Comparison of ENCODE assay signal across 12 cellular contexts in the genomic region with DNA sequence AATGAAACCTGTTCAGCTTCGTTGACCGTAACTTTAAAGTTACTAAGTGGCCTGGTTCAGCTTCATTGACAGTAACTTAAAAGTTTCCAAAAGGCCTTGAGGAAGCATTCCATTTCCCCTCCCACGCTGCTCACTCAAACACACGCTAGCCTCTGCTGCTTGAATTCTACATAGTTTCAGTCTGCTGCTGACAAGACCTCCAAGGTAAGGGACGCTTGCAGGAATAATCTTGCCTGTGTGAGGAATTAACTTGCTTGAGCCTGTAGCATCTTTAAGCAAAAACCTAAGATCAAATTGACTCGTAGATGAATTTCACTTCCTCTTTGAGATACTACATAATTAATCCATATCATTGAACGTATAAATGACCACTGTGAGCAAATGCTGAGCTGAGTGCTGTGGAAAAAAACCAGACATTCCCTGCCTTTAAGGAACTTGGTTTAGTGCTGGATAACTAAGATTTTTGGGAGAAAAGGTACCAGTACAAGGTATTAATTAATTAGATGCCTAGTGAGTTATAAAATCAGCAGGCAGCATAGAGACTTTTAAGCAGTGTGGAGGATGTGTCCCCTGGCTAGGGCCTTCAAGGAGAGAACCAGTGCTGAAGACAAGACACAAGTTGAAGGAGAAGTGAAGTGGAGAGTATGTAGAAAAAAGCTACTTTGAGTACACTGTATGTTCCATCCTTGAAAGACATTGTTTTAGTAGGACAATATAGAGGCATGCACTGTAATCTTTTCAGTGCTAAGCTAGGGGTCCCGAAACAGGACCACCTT. TPM values are rescaled to one million over a fixed set of nuclear protein-coding genes. Genes with fewer than 3 reads are reported as not detected.
DNase-seq lines count a peak whose midpoint lies in the region; ATAC-seq, FAIRE-seq and TF ChIP-seq lines count a peak whose summit lies in the region.
"Had no signal": no experiment of that assay in that cellular context is flagged by ENCODE, and none has a peak within 500 bp of the region (broad histone marks: within the 10 kb centered on the region; RNA-seq: fewer than 3 reads in every experiment).

No MANE protein-coding gene starts in this region.

- ATAC-seq in GM19324 (IDR thresholded peaks at IDR 0.05; ENCODE audit: low FRiP score, unreplicated experiment) (peak; percentile 51), HG02973 (IDR thresholded peaks at IDR 0.05; ENCODE audit: unreplicated experiment) (peak; percentile 83)

- H3K4me3 Mint-ChIP-seq in CD8-positive, alpha-beta memory T cell = no peak overlapping the region

- peaks cover 7 to 15% (median 10%) of the 10 kb centered on the region in 3 donors for H3K4me1 Mint-ChIP-seq in CD8-positive, alpha-beta memory T cell

- no peaks in the 10 kb centered on the region for H3K27me3 ChIP-seq in bronchial epithelial cell (ENCODE audit: control insufficient read depth, insufficient read depth, low read length)
- no peaks in the 10 kb centered on the region for H3K27me3 ChIP-seq in CD8-positive, alpha-beta memory T cell (ENCODE audit: insufficient read depth, low read length, poor library complexity, severe bottlenecking)

- no peak for FAIRE-seq in bronchial epithelial cell (lab: Jason Lieb, UNC)
- FAIRE-seq: endothelial cell of umbilical vein had no signal

- DNase-seq in bronchial epithelial cell (ENCODE audit: low read depth) = peak; percentile 72
- no peak for DNase-seq in substantia nigra (lab: John Stamatoyannopoulos, UW)
- no peak for DNase-seq in activated CD4-positive, alpha-beta T cell treated with anti-CD3 and anti-CD28 coated beads, Interleukin-2, amount 50 U/mL, for 48 hours
- DNase-seq in H4 (ENCODE audit: low spot score) = no peak
- DNase-seq in CD8-positive, alpha-beta memory T cell = no peak
- no peak for DNase-seq in HK-2 (ENCODE audit: unreplicated experiment)
- DNase-seq: T-helper 2 cell had no signal

- peaks cover 3 to 15% (median 9%) of the 10 kb centered on the region in 3 donors for H3K36me3 Mint-ChIP-seq in CD8-positive, alpha-beta memory T cell

- no peaks in the 10 kb centered on the region for H3K9me3 Mint-ChIP-seq in CD8-positive, alpha-beta memory T cell

- H3K36me3 ChIP-seq in bronchial epithelial cell (ENCODE audit: control insufficient read depth, insufficient read depth, low read length) = peaks cover 1% of the 10 kb centered on the region
- no peaks in the 10 kb centered on the region for H3K36me3 ChIP-seq in CD8-positive, alpha-beta memory T cell (ENCODE audit: insufficient read depth, low read length)

- no peak for TF ChIP-seq CTCF in bronchial epithelial cell (IDR thresholded peaks at IDR 0.05; ENCODE audit: insufficient read depth, low read length, severe bottlenecking)

- CTCF ChIA-PET in CD8-positive, alpha-beta memory T cell (lab: Charles Lee) = no interaction called here

- no peaks in the 10 kb centered on the region for H3K9me3 ChIP-seq in CD8-positive, alpha-beta memory T cell (ENCODE audit: low read length)

- no peaks in the 10 kb centered on the region for H3K27me3 Mint-ChIP-seq in CD8-positive, alpha-beta memory T cell

- H3K27ac Mint-ChIP-seq in CD8-positive, alpha-beta memory T cell = peak overlapping the region in 2 of 8 donors; percentile 16 to 76

- H3K4me3 ChIP-seq in bronchial epithelial cell (ENCODE audit: low read depth, low read length) = no peak overlapping the region
- no peak overlapping the region for H3K4me3 ChIP-seq in CD8-positive, alpha-beta memory T cell (ENCODE audit: low read length)
- H3K4me3 ChIP-seq: skin epidermis had no signal

- POLR2A ChIA-PET in CD8-positive, alpha-beta memory T cell (lab: Charles Lee) = no interaction called here

- H3K27ac ChIP-seq in substantia nigra (ENCODE audit: low read depth, low read length, poor library complexity, severe bottlenecking) = peak overlapping the region; percentile 43
- H3K27ac ChIP-seq in CD8-positive, alpha-beta memory T cell (ENCODE audit: low read depth, low read length) = no peak overlapping the region
- H3K27ac ChIP-seq: HL-60 had no signal

- peaks cover 8% of the 10 kb centered on the region for H3K4me1 ChIP-seq in CD8-positive, alpha-beta memory T cell (ENCODE audit: insufficient read depth, low read length)

RNA-seq across cellular contexts. Expression of gene GRAMD2B, which starts 39.2 kb away (rescaled TPM):
- total RNA-seq in bronchial epithelial cell = 9.2 and 12.0 TPM in 2 replicates
- 0.52 TPM in 1 of 2 replicates, not detected in the other for total RNA-seq in H4 (2014; rRNA removed; shearing (Covaris generic))
- 10 to 100 TPM in 1 of 2 experiments, 1 to 10 TPM in 1; 8.4 to 10.4 TPM for total RNA-seq in CD8-positive, alpha-beta memory T cell
- 7.0 TPM for polyA plus RNA-seq in CD8-positive, alpha-beta memory T cell
